Comparison of ENCODE assay signal across 9 cellular contexts in genomic region chr17:38451840-38452529, GRCh38. TPM values are rescaled to one million over a fixed set of nuclear protein-coding genes. Genes with fewer than 3 reads are reported as not detected.
DNase-seq lines count a peak whose midpoint lies in the region; ATAC-seq and TF ChIP-seq lines count a peak whose summit lies in the region.
"Had no signal": no experiment of that assay in that cellular context is flagged by ENCODE, and none has a peak within 500 bp of the region (broad histone marks: within the 10 kb centered on the region; RNA-seq: fewer than 3 reads in every experiment).

No MANE protein-coding gene starts in this region.

- peak; percentile 59 for ATAC-seq in SK-N-SH treated with all-trans-retinoic acid at 6 μM for 48 hours
- no peak for ATAC-seq in HG02870 (IDR thresholded peaks at IDR 0.05; ENCODE audit: unreplicated experiment)
- no peak for ATAC-seq in stimulated activated naive CD8-positive, alpha-beta T cell treated with anti-CD3 and anti-CD28 coated beads, Interleukin-15, Interleukin-2, amounts not matched to agents 100 U/mL and 50 U/mL, for 24 hours
- ATAC-seq in GM19452 (IDR thresholded peaks at IDR 0.05; ENCODE audit: unreplicated experiment), result no peak

- H3K4me3 ChIP-seq in foreskin fibroblast (ENCODE audit: low read depth in 1 of 2, low read length in 2 of 2), result peak overlapping the region; percentile 47 to 56

- TF ChIP-seq CTCF in foreskin fibroblast (IDR thresholded peaks at IDR 0.05; ENCODE audit: low read depth, low read length), result no peak

- peak; percentile 82 for DNase-seq in ELF-1 (ENCODE audit: low read depth, low spot score)
- peak; percentile 98 to 99 for DNase-seq in foreskin fibroblast
- peak; percentile 88 for DNase-seq in pulmonary artery endothelial cell (ENCODE audit: low read depth, low spot score)
- no peak for DNase-seq in SHP77 treated with DMSO at 0.1 percent for 48 hours (lab: John Stamatoyannopoulos, UW)
- DNase-seq in stimulated activated naive CD8-positive, alpha-beta T cell treated with anti-CD3 and anti-CD28 coated beads, Interleukin-15, Interleukin-2, amounts not matched to agents 100 U/mL and 50 U/mL, for 24 hours, result no peak
- DNase-seq: naive B cell had no signal

TF ChIP-seq in SK-N-SH treated with all-trans-retinoic acid at 6 μM for 48 hours, 23 proteins besides CTCF, POLR2A, EP300 and RAD21:
- TF ChIP-seq ZNF8 (CRISPR knock-in tag; IDR thresholded peaks at IDR 0.05) (no peak), ZFP3 (CRISPR knock-in tag; IDR thresholded peaks at IDR 0.05) (no peak), ZNF70 (CRISPR knock-in tag; IDR thresholded peaks at IDR 0.05) (no peak), OSR1 (CRISPR knock-in tag; IDR thresholded peaks at IDR 0.05) (no peak), RARB (CRISPR knock-in tag; IDR thresholded peaks at IDR 0.05) (no peak), ZFP30 (CRISPR knock-in tag; IDR thresholded peaks at IDR 0.05) (no peak), ZC3H10 (CRISPR knock-in tag; IDR thresholded peaks at IDR 0.05) (no peak)
- TF ChIP-seq, protein P1, sequence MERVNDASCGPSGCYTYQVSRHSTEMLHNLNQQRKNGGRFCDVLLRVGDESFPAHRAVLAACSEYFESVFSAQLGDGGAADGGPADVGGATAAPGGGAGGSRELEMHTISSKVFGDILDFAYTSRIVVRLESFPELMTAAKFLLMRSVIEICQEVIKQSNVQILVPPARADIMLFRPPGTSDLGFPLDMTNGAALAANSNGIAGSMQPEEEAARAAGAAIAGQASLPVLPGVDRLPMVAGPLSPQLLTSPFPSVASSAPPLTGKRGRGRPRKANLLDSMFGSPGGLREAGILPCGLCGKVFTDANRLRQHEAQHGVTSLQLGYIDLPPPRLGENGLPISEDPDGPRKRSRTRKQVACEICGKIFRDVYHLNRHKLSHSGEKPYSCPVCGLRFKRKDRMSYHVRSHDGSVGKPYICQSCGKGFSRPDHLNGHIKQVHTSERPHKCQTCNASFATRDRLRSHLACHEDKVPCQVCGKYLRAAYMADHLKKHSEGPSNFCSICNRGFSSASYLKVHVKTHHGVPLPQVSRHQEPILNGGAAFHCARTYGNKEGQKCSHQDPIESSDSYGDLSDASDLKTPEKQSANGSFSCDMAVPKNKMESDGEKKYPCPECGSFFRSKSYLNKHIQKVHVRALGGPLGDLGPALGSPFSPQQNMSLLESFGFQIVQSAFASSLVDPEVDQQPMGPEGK (CRISPR knock-in tag; IDR thresholded peaks at IDR 0.05; ENCODE audit: borderline replicate concordance), result peak; percentile 50; the same call in 1 of the 2 replicates

RNA-seq across cellular contexts. Expression of gene ARHGAP23, which starts 23.7 kb away (rescaled TPM):
- total RNA-seq in pulmonary artery endothelial cell, result 44.8 and 45.1 TPM in 2 replicates

Comparison
In these comparisons a context has a peak if more than half of its experiments do, and no peak if none do; other contexts are left out.
1. DNase-seq: peak in ELF-1 (single experiment), foreskin fibroblast (2 of 2) and pulmonary artery endothelial cell (single experiment); none in SHP77 treated with DMSO at 0.1 percent for 48 hours (single experiment) and stimulated activated naive CD8-positive, alpha-beta T cell treated with anti-CD3 and anti-CD28 coated beads, Interleukin-15, Interleukin-2, amounts not matched to agents 100 U/mL and 50 U/mL, for 24 hours (single experiment).